In genomic region chr7:130899638-130900401, GRCh38 we compare ENCODE assay signal across 1 cellular context.
A peak's percentile ranks its signal among the peaks of the same experiment; 100 is the strongest.
TF ChIP-seq lines count a peak whose summit lies in the region.

No MANE protein-coding gene starts in this region.

TF ChIP-seq in HepG2, 621 proteins besides CTCF, POLR2A, EP300 and RAD21 (continued from another document and continues in another):
- TF ChIP-seq, protein P1, sequence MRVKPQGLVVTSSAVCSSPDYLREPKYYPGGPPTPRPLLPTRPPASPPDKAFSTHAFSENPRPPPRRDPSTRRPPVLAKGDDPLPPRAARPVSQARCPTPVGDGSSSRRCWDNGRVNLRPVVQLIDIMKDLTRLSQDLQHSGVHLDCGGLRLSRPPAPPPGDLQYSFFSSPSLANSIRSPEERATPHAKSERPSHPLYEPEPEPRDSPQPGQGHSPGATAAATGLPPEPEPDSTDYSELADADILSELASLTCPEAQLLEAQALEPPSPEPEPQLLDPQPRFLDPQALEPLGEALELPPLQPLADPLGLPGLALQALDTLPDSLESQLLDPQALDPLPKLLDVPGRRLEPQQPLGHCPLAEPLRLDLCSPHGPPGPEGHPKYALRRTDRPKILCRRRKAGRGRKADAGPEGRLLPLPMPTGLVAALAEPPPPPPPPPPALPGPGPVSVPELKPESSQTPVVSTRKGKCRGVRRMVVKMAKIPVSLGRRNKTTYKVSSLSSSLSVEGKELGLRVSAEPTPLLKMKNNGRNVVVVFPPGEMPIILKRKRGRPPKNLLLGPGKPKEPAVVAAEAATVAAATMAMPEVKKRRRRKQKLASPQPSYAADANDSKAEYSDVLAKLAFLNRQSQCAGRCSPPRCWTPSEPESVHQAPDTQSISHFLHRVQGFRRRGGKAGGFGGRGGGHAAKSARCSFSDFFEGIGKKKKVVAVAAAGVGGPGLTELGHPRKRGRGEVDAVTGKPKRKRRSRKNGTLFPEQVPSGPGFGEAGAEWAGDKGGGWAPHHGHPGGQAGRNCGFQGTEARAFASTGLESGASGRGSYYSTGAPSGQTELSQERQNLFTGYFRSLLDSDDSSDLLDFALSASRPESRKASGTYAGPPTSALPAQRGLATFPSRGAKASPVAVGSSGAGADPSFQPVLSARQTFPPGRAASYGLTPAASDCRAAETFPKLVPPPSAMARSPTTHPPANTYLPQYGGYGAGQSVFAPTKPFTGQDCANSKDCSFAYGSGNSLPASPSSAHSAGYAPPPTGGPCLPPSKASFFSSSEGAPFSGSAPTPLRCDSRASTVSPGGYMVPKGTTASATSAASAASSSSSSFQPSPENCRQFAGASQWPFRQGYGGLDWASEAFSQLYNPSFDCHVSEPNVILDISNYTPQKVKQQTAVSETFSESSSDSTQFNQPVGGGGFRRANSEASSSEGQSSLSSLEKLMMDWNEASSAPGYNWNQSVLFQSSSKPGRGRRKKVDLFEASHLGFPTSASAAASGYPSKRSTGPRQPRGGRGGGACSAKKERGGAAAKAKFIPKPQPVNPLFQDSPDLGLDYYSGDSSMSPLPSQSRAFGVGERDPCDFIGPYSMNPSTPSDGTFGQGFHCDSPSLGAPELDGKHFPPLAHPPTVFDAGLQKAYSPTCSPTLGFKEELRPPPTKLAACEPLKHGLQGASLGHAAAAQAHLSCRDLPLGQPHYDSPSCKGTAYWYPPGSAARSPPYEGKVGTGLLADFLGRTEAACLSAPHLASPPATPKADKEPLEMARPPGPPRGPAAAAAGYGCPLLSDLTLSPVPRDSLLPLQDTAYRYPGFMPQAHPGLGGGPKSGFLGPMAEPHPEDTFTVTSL (CRISPR knock-in tag; IDR thresholded peaks at IDR 0.05; ENCODE audit: borderline replicate concordance): peak; percentile 96
- TF ChIP-seq RFX3 (CRISPR knock-in tag; IDR thresholded peaks at IDR 0.05) (0 out of 2 replicates have a peak, but pooled peaks have one; percentile 10), SRY (CRISPR knock-in tag; IDR thresholded peaks at IDR 0.05) (no peak), HNF4A (CRISPR knock-in tag; IDR thresholded peaks at IDR 0.05) (peak; percentile 98), YEATS4 (CRISPR knock-in tag; IDR thresholded peaks at IDR 0.05; ENCODE audit: borderline replicate concordance) (peak; percentile 85), ZNF24 (IDR thresholded peaks at IDR 0.05) (no peak), ZNF572 (CRISPR knock-in tag; IDR thresholded peaks at IDR 0.05) (no peak), ZNF136 (CRISPR knock-in tag; IDR thresholded peaks at IDR 0.05; ENCODE audit: low read depth) (no peak), HNRNPUL1 (IDR thresholded peaks at IDR 0.05; ENCODE audit: low read depth, low read length) (no peak), ZNF121 (CRISPR knock-in tag; IDR thresholded peaks at IDR 0.05) (peak; percentile 44; the same call in 1 of the 2 replicates), MEF2D (CRISPR knock-in tag; IDR thresholded peaks at IDR 0.05) (peak; percentile 58; the same call in 1 of the 2 replicates), MIER2 (CRISPR knock-in tag; IDR thresholded peaks at IDR 0.05) (peak; percentile 82), ZMYM3 (CRISPR knock-in tag; IDR thresholded peaks at IDR 0.05) (peak; percentile 67), ZNF557 (CRISPR knock-in tag; IDR thresholded peaks at IDR 0.05) (peak; percentile 90; the same call in 1 of the 2 replicates), ZNF382 (CRISPR knock-in tag; IDR thresholded peaks at IDR 0.05; ENCODE audit: borderline replicate concordance) (no peak), FOXA3 (CRISPR knock-in tag; IDR thresholded peaks at IDR 0.05) (peak; percentile 92), SCMH1 (CRISPR knock-in tag; IDR thresholded peaks at IDR 0.05; ENCODE audit: borderline replicate concordance) (no peak), FOXK1 (CRISPR knock-in tag; IDR thresholded peaks at IDR 0.05; ENCODE audit: borderline replicate concordance, low read depth) (peak; percentile 58; the same call in 1 of the 2 replicates), NR2F2 (IDR thresholded peaks at IDR 0.05; ENCODE audit: borderline replicate concordance, low read depth) (peak; percentile 79; the same call in 1 of the 2 replicates), ZC3H4 (CRISPR knock-in tag; IDR thresholded peaks at IDR 0.05; ENCODE audit: borderline replicate concordance) (no peak), POLR2AphosphoS5 (IDR thresholded peaks at IDR 0.05; ENCODE audit: low read depth, low read length) (peak; percentile 85), NFE2 (CRISPR knock-in tag; IDR thresholded peaks at IDR 0.05) (no peak), ZBTB43 (CRISPR knock-in tag; conservative IDR thresholded peaks at IDR 0.05) (peak; percentile 92), NFE2L1 (CRISPR knock-in tag; IDR thresholded peaks at IDR 0.05; ENCODE audit: borderline replicate concordance) (no peak), CBX1 (IDR thresholded peaks at IDR 0.05; ENCODE audit: low read depth) (no peak), SP4 (CRISPR knock-in tag; IDR thresholded peaks at IDR 0.05) (peak; percentile 60; the same call in 1 of the 2 replicates), ZNF232 (CRISPR knock-in tag; IDR thresholded peaks at IDR 0.05; ENCODE audit: borderline replicate concordance) (peak; percentile 95; the same call in 1 of the 2 replicates), ZNF556 (CRISPR knock-in tag; IDR thresholded peaks at IDR 0.05; ENCODE audit: borderline replicate concordance) (peak; percentile 52; the same call in 1 of the 2 replicates)
- TF ChIP-seq, protein P2, sequence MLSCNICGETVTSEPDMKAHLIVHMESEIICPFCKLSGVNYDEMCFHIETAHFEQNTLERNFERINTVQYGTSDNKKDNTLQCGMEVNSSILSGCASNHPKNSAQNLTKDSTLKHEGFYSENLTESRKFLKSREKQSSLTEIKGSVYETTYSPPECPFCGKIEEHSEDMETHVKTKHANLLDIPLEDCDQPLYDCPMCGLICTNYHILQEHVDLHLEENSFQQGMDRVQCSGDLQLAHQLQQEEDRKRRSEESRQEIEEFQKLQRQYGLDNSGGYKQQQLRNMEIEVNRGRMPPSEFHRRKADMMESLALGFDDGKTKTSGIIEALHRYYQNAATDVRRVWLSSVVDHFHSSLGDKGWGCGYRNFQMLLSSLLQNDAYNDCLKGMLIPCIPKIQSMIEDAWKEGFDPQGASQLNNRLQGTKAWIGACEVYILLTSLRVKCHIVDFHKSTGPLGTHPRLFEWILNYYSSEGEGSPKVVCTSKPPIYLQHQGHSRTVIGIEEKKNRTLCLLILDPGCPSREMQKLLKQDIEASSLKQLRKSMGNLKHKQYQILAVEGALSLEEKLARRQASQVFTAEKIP (CRISPR knock-in tag; IDR thresholded peaks at IDR 0.05; ENCODE audit: borderline replicate concordance): no peak
- TF ChIP-seq, protein P3, sequence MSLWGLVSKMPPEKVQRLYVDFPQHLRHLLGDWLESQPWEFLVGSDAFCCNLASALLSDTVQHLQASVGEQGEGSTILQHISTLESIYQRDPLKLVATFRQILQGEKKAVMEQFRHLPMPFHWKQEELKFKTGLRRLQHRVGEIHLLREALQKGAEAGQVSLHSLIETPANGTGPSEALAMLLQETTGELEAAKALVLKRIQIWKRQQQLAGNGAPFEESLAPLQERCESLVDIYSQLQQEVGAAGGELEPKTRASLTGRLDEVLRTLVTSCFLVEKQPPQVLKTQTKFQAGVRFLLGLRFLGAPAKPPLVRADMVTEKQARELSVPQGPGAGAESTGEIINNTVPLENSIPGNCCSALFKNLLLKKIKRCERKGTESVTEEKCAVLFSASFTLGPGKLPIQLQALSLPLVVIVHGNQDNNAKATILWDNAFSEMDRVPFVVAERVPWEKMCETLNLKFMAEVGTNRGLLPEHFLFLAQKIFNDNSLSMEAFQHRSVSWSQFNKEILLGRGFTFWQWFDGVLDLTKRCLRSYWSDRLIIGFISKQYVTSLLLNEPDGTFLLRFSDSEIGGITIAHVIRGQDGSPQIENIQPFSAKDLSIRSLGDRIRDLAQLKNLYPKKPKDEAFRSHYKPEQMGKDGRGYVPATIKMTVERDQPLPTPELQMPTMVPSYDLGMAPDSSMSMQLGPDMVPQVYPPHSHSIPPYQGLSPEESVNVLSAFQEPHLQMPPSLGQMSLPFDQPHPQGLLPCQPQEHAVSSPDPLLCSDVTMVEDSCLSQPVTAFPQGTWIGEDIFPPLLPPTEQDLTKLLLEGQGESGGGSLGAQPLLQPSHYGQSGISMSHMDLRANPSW (CRISPR knock-in tag; IDR thresholded peaks at IDR 0.05; ENCODE audit: borderline replicate concordance): no peak
- TF ChIP-seq, protein P4, sequence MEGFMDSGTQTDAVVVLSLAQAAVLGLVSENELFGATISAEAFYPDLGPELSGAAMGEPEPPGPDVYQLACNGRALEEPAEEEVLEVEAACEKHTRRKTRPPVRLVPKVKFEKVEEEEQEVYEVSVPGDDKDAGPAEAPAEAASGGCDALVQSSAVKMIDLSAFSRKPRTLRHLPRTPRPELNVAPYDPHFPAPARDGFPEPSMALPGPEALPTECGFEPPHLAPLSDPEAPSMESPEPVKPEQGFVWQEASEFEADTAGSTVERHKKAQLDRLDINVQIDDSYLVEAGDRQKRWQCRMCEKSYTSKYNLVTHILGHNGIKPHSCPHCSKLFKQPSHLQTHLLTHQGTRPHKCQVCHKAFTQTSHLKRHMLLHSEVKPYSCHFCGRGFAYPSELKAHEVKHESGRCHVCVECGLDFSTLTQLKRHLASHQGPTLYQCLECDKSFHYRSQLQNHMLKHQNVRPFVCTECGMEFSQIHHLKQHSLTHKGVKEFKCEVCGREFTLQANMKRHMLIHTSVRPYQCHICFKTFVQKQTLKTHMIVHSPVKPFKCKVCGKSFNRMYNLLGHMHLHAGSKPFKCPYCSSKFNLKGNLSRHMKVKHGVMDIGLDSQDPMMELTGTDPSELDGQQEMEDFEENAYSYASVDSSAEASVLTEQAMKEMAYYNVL (CRISPR knock-in tag; IDR thresholded peaks at IDR 0.05; ENCODE audit: borderline replicate concordance): peak; percentile 95
- TF ChIP-seq, protein P5, sequence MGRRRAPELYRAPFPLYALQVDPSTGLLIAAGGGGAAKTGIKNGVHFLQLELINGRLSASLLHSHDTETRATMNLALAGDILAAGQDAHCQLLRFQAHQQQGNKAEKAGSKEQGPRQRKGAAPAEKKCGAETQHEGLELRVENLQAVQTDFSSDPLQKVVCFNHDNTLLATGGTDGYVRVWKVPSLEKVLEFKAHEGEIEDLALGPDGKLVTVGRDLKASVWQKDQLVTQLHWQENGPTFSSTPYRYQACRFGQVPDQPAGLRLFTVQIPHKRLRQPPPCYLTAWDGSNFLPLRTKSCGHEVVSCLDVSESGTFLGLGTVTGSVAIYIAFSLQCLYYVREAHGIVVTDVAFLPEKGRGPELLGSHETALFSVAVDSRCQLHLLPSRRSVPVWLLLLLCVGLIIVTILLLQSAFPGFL (CRISPR knock-in tag; IDR thresholded peaks at IDR 0.05): no peak
- TF ChIP-seq, protein P6, sequence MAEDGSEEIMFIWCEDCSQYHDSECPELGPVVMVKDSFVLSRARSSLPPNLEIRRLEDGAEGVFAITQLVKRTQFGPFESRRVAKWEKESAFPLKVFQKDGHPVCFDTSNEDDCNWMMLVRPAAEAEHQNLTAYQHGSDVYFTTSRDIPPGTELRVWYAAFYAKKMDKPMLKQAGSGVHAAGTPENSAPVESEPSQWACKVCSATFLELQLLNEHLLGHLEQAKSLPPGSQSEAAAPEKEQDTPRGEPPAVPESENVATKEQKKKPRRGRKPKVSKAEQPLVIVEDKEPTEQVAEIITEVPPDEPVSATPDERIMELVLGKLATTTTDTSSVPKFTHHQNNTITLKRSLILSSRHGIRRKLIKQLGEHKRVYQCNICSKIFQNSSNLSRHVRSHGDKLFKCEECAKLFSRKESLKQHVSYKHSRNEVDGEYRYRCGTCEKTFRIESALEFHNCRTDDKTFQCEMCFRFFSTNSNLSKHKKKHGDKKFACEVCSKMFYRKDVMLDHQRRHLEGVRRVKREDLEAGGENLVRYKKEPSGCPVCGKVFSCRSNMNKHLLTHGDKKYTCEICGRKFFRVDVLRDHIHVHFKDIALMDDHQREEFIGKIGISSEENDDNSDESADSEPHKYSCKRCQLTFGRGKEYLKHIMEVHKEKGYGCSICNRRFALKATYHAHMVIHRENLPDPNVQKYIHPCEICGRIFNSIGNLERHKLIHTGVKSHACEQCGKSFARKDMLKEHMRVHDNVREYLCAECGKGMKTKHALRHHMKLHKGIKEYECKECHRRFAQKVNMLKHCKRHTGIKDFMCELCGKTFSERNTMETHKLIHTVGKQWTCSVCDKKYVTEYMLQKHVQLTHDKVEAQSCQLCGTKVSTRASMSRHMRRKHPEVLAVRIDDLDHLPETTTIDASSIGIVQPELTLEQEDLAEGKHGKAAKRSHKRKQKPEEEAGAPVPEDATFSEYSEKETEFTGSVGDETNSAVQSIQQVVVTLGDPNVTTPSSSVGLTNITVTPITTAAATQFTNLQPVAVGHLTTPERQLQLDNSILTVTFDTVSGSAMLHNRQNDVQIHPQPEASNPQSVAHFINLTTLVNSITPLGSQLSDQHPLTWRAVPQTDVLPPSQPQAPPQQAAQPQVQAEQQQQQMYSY (CRISPR knock-in tag; IDR thresholded peaks at IDR 0.05): peak; percentile 48; the same call in 1 of the 2 replicates
- TF ChIP-seq, protein P7, sequence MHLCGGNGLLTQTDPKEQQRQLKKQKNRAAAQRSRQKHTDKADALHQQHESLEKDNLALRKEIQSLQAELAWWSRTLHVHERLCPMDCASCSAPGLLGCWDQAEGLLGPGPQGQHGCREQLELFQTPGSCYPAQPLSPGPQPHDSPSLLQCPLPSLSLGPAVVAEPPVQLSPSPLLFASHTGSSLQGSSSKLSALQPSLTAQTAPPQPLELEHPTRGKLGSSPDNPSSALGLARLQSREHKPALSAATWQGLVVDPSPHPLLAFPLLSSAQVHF (CRISPR knock-in tag; IDR thresholded peaks at IDR 0.05): no peak
- TF ChIP-seq, protein P8, sequence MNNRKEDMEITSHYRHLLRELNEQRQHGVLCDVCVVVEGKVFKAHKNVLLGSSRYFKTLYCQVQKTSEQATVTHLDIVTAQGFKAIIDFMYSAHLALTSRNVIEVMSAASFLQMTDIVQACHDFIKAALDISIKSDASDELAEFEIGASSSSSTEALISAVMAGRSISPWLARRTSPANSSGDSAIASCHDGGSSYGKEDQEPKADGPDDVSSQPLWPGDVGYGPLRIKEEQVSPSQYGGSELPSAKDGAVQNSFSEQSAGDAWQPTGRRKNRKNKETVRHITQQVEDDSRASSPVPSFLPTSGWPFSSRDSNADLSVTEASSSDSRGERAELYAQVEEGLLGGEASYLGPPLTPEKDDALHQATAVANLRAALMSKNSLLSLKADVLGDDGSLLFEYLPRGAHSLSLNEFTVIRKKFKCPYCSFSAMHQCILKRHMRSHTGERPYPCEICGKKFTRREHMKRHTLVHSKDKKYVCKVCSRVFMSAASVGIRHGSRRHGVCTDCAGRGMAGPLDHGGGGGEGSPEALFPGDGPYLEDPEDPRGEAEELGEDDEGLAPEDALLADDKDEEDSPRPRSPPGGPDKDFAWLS (CRISPR knock-in tag; IDR thresholded peaks at IDR 0.05; ENCODE audit: borderline replicate concordance): no peak
